Comparison of ENCODE assay signal across 1 cellular context in the genomic region with DNA sequence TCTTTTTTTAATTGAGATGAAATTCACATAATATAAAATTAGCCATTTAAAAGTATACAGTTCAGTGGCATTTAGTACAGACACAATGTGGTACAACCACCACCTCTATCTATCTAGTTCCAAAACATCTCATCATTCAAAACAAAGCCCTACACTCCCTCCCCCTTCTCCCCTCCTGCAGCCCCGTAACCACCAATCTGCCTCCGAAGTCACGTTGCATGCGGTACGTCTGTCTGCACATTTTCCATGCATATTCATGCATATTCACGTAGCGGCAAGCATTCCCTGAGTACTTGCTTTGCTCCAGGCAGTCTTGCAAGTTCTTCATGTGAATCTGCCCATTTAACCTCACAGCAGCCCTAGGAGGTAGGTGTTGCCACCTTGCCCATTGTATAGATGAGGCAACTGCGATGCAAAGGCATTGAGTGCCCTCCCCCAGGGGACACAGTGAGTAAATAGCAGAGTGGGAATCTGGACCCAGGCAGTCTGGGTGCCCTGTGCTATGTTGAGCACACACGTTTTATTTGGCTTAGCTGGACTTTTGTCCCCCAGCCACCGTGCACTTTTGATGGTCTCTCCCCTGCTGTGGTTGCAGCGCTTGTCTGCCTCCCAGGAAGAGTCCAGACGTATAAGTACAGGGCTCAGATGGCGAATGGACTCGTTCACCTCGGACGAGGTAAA.
A peak's percentile ranks its signal among the peaks of the same experiment; 100 is the strongest.
TF ChIP-seq lines count a peak whose summit lies in the region.

No MANE protein-coding gene starts in this region.

TF ChIP-seq in HepG2, 621 proteins besides CTCF, POLR2A, EP300 and RAD21 (continued from another document and continues in another):
- TF ChIP-seq, protein P1, sequence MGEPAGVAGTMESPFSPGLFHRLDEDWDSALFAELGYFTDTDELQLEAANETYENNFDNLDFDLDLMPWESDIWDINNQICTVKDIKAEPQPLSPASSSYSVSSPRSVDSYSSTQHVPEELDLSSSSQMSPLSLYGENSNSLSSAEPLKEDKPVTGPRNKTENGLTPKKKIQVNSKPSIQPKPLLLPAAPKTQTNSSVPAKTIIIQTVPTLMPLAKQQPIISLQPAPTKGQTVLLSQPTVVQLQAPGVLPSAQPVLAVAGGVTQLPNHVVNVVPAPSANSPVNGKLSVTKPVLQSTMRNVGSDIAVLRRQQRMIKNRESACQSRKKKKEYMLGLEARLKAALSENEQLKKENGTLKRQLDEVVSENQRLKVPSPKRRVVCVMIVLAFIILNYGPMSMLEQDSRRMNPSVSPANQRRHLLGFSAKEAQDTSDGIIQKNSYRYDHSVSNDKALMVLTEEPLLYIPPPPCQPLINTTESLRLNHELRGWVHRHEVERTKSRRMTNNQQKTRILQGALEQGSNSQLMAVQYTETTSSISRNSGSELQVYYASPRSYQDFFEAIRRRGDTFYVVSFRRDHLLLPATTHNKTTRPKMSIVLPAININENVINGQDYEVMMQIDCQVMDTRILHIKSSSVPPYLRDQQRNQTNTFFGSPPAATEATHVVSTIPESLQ (CRISPR knock-in tag; conservative IDR thresholded peaks at IDR 0.05): no peak
- no peak for TF ChIP-seq SNAI1 (CRISPR knock-in tag; IDR thresholded peaks at IDR 0.05; ENCODE audit: borderline replicate concordance)
- no peak for TF ChIP-seq ZNF207 (IDR thresholded peaks at IDR 0.05; ENCODE audit: borderline replicate concordance)
- TF ChIP-seq, protein P2, sequence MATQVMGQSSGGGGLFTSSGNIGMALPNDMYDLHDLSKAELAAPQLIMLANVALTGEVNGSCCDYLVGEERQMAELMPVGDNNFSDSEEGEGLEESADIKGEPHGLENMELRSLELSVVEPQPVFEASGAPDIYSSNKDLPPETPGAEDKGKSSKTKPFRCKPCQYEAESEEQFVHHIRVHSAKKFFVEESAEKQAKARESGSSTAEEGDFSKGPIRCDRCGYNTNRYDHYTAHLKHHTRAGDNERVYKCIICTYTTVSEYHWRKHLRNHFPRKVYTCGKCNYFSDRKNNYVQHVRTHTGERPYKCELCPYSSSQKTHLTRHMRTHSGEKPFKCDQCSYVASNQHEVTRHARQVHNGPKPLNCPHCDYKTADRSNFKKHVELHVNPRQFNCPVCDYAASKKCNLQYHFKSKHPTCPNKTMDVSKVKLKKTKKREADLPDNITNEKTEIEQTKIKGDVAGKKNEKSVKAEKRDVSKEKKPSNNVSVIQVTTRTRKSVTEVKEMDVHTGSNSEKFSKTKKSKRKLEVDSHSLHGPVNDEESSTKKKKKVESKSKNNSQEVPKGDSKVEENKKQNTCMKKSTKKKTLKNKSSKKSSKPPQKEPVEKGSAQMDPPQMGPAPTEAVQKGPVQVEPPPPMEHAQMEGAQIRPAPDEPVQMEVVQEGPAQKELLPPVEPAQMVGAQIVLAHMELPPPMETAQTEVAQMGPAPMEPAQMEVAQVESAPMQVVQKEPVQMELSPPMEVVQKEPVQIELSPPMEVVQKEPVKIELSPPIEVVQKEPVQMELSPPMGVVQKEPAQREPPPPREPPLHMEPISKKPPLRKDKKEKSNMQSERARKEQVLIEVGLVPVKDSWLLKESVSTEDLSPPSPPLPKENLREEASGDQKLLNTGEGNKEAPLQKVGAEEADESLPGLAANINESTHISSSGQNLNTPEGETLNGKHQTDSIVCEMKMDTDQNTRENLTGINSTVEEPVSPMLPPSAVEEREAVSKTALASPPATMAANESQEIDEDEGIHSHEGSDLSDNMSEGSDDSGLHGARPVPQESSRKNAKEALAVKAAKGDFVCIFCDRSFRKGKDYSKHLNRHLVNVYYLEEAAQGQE (IDR thresholded peaks at IDR 0.05; ENCODE audit: borderline replicate concordance in 1 of 2, low read depth in 1 of 2, low read length in 2 of 2): no peak; a peak in 1 of 4 replicates
- no peak for TF ChIP-seq MTF1 (CRISPR knock-in tag; IDR thresholded peaks at IDR 0.05)
- peak; percentile 26; the same call in 1 of the 2 replicates for TF ChIP-seq THAP11 (CRISPR knock-in tag; IDR thresholded peaks at IDR 0.05)
- TF ChIP-seq NCOR1 (IDR thresholded peaks at IDR 0.05; ENCODE audit: borderline replicate concordance, low read length): peak; percentile 85
- peak; percentile 59 for TF ChIP-seq XRCC5 (optimal IDR thresholded peaks at IDR 0.05; ENCODE audit: low read length)
- peak; percentile 86 for TF ChIP-seq ZBTB38 (CRISPR knock-in tag; IDR thresholded peaks at IDR 0.05)
- TF ChIP-seq ZNF780A (CRISPR knock-in tag; IDR thresholded peaks at IDR 0.05): 0 out of 2 replicates have a peak, but pooled peaks have one; percentile 61
- TF ChIP-seq HNRNPK (IDR thresholded peaks at IDR 0.05; ENCODE audit: low read depth, low read length, poor library complexity, severe bottlenecking): no peak
- TF ChIP-seq, protein P3, sequence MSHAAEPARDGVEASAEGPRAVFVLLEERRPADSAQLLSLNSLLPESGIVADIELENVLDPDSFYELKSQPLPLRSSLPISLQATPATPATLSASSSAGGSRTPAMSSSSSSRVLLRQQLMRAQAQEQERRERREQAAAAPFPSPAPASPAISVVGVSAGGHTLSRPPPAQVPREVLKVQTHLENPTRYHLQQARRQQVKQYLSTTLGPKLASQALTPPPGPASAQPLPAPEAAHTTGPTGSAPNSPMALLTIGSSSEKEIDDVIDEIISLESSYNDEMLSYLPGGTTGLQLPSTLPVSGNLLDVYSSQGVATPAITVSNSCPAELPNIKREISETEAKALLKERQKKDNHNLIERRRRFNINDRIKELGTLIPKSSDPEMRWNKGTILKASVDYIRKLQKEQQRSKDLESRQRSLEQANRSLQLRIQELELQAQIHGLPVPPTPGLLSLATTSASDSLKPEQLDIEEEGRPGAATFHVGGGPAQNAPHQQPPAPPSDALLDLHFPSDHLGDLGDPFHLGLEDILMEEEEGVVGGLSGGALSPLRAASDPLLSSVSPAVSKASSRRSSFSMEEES (CRISPR knock-in tag; IDR thresholded peaks at IDR 0.05): peak; percentile 51; the same call in 1 of the 2 replicates
- TF ChIP-seq, protein P4, sequence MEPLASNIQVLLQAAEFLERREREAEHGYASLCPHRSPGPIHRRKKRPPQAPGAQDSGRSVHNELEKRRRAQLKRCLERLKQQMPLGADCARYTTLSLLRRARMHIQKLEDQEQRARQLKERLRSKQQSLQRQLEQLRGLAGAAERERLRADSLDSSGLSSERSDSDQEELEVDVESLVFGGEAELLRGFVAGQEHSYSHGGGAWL (CRISPR knock-in tag; IDR thresholded peaks at IDR 0.05): 0 out of 2 replicates have a peak, but pooled peaks have one; percentile 31
- TF ChIP-seq LCORL (IDR thresholded peaks at IDR 0.05): no peak
- TF ChIP-seq LCORL (CRISPR knock-in tag; IDR thresholded peaks at IDR 0.05): peak; percentile 96
- TF ChIP-seq, protein P5, sequence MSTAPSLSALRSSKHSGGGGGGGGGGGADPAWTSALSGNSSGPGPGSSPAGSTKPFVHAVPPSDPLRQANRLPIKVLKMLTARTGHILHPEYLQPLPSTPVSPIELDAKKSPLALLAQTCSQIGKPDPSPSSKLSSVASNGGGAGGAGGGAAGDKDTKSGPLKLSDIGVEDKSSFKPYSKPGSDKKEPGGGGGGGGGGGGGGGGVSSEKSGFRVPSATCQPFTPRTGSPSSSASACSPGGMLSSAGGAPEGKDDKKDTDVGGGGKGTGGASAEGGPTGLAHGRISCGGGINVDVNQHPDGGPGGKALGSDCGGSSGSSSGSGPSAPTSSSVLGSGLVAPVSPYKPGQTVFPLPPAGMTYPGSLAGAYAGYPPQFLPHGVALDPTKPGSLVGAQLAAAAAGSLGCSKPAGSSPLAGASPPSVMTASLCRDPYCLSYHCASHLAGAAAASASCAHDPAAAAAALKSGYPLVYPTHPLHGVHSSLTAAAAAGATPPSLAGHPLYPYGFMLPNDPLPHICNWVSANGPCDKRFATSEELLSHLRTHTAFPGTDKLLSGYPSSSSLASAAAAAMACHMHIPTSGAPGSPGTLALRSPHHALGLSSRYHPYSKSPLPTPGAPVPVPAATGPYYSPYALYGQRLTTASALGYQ (CRISPR knock-in tag; IDR thresholded peaks at IDR 0.05): no peak
- TF ChIP-seq ZNF296 (CRISPR knock-in tag; conservative IDR thresholded peaks at IDR 0.05): no peak
- TF ChIP-seq ZNF781 (CRISPR knock-in tag; IDR thresholded peaks at IDR 0.05; ENCODE audit: borderline replicate concordance, not compliant biosample characterization): no peak
- TF ChIP-seq ZNF672 (CRISPR knock-in tag; IDR thresholded peaks at IDR 0.05): no peak
- TF ChIP-seq, protein P6, sequence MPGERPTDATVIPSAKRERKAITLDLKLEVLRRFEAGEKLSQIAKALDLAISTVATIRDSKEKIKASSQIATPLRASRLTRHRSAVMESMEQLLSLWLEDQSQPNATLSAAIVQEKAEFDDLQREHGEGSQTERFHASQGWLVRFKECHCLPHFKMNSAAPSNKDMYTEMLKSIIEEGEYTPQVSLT (CRISPR knock-in tag; IDR thresholded peaks at IDR 0.05; ENCODE audit: borderline replicate concordance, low read depth): no peak
- no peak for TF ChIP-seq ZNF720 (CRISPR knock-in tag; IDR thresholded peaks at IDR 0.05)
- TF ChIP-seq ZNF10 (CRISPR knock-in tag; IDR thresholded peaks at IDR 0.05; ENCODE audit: borderline replicate concordance, low read depth): no peak
- TF ChIP-seq, protein P7, sequence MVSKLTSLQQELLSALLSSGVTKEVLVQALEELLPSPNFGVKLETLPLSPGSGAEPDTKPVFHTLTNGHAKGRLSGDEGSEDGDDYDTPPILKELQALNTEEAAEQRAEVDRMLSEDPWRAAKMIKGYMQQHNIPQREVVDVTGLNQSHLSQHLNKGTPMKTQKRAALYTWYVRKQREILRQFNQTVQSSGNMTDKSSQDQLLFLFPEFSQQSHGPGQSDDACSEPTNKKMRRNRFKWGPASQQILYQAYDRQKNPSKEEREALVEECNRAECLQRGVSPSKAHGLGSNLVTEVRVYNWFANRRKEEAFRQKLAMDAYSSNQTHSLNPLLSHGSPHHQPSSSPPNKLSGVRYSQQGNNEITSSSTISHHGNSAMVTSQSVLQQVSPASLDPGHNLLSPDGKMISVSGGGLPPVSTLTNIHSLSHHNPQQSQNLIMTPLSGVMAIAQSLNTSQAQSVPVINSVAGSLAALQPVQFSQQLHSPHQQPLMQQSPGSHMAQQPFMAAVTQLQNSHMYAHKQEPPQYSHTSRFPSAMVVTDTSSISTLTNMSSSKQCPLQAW (CRISPR knock-in tag; IDR thresholded peaks at IDR 0.05): peak; percentile 57
- TF ChIP-seq RFX1 (IDR thresholded peaks at IDR 0.05): no peak
- TF ChIP-seq, protein P8, sequence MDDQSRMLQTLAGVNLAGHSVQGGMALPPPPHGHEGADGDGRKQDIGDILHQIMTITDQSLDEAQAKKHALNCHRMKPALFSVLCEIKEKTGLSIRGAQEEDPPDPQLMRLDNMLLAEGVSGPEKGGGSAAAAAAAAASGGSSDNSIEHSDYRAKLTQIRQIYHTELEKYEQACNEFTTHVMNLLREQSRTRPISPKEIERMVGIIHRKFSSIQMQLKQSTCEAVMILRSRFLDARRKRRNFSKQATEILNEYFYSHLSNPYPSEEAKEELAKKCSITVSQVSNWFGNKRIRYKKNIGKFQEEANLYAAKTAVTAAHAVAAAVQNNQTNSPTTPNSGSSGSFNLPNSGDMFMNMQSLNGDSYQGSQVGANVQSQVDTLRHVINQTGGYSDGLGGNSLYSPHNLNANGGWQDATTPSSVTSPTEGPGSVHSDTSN (CRISPR knock-in tag; IDR thresholded peaks at IDR 0.05; ENCODE audit: borderline replicate concordance): no peak
- TF ChIP-seq ZNF670 (CRISPR knock-in tag; IDR thresholded peaks at IDR 0.05; ENCODE audit: borderline replicate concordance): no peak
- no peak for TF ChIP-seq ZNF33A (CRISPR knock-in tag; IDR thresholded peaks at IDR 0.05; ENCODE audit: borderline replicate concordance)
- TF ChIP-seq SRSF4 (IDR thresholded peaks at IDR 0.05; ENCODE audit: low read depth, low read length, poor library complexity, severe bottlenecking): no peak
- TF ChIP-seq, protein P9, sequence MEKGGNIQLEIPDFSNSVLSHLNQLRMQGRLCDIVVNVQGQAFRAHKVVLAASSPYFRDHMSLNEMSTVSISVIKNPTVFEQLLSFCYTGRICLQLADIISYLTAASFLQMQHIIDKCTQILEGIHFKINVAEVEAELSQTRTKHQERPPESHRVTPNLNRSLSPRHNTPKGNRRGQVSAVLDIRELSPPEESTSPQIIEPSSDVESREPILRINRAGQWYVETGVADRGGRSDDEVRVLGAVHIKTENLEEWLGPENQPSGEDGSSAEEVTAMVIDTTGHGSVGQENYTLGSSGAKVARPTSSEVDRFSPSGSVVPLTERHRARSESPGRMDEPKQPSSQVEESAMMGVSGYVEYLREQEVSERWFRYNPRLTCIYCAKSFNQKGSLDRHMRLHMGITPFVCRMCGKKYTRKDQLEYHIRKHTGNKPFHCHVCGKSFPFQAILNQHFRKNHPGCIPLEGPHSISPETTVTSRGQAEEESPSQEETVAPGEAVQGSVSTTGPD (CRISPR knock-in tag; IDR thresholded peaks at IDR 0.05): no peak
- 0 out of 2 replicates have a peak, but pooled peaks have one; percentile 44 for TF ChIP-seq KLF11 (CRISPR knock-in tag; IDR thresholded peaks at IDR 0.05)
- TF ChIP-seq ZNF549 (CRISPR knock-in tag; IDR thresholded peaks at IDR 0.05): no peak
- no peak for TF ChIP-seq SSRP1 (CRISPR knock-in tag; IDR thresholded peaks at IDR 0.05)
- 0 out of 2 replicates have a peak, but pooled peaks have one; percentile 23 for TF ChIP-seq ZNF451 (CRISPR knock-in tag; IDR thresholded peaks at IDR 0.05)
- 0 out of 2 replicates have a peak, but pooled peaks have one; percentile 30 for TF ChIP-seq PHF8 (CRISPR knock-in tag; IDR thresholded peaks at IDR 0.05)
- no peak for TF ChIP-seq ZNF737 (CRISPR knock-in tag; IDR thresholded peaks at IDR 0.05; ENCODE audit: borderline replicate concordance)
- TF ChIP-seq ZSCAN20 (CRISPR knock-in tag; IDR thresholded peaks at IDR 0.05; ENCODE audit: borderline replicate concordance): no peak
- no peak for TF ChIP-seq ZFP82 (CRISPR knock-in tag; IDR thresholded peaks at IDR 0.05; ENCODE audit: borderline replicate concordance)
- peak; percentile 46; the same call in 1 of the 2 replicates for TF ChIP-seq SIX4 (CRISPR knock-in tag; IDR thresholded peaks at IDR 0.05)
- peak; percentile 93 for TF ChIP-seq PHF21A (CRISPR knock-in tag; IDR thresholded peaks at IDR 0.05)
- no peak for TF ChIP-seq SAFB2 (CRISPR knock-in tag; IDR thresholded peaks at IDR 0.05; ENCODE audit: borderline replicate concordance, low read depth)
- TF ChIP-seq ZKSCAN5 (CRISPR knock-in tag; IDR thresholded peaks at IDR 0.05): no peak
